14 cellular contexts compared by ENCODE assay signal in the genomic region with DNA sequence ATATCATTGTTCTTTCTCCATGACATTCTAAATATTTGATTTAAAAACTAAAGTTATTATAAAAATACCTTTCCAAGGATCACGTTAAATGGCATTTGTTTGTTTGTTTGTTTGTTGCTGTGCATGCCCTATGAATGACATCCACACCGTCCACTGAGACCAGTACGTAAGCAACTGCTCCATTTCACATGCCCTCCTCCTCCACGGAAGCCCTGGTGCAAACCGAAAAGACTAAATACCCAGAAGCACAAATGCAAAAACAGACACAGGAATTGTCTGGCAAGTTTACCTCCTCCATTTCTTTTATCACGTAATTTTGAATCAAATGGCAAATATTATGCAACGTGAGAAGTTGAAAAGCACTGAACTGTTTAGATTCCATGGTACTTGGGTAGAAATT. TPM values are rescaled to one million over a fixed set of nuclear protein-coding genes. Genes with fewer than 3 reads are reported as not detected.
A peak's percentile ranks its signal among the peaks of the same experiment; 100 is the strongest.
DNase-seq lines count a peak whose midpoint lies in the region; ATAC-seq and TF ChIP-seq lines count a peak whose summit lies in the region.
"Had no signal": no experiment of that assay in that cellular context is flagged by ENCODE, and none has a peak within 500 bp of the region (broad histone marks: within the 10 kb centered on the region; RNA-seq: fewer than 3 reads in every experiment).

No MANE protein-coding gene starts in this region.

- no peak overlapping the region for H2BK15ac ChIP-seq in IMR-90 (ENCODE audit: low read depth, low read length)

- H2AFZ ChIP-seq in IMR-90 (replicated peaks; ENCODE audit: low read length, poor library complexity) (no peak overlapping the region), osteoblast (ENCODE audit: low read length) (no peak overlapping the region), neural progenitor cell (replicated peaks) (no peak overlapping the region)
- H2AFZ ChIP-seq: parathyroid adenoma had no signal

- no peak for ATAC-seq in IMR-90 (ENCODE audit: low read depth)

- peak overlapping the region in 6 of 7 donors; percentile 17 to 82 (median 53) for H3K27ac Mint-ChIP-seq in CD14-positive monocyte
- no peak overlapping the region for H3K27ac Mint-ChIP-seq in neural progenitor cell

- no peak overlapping the region for H2AK5ac ChIP-seq in IMR-90 (ENCODE audit: low read depth, low read length)

- H3K18ac ChIP-seq in IMR-90 (ENCODE audit: low read depth, low read length) = no peak overlapping the region

- WGBS in IMR-90 (ENCODE audit: extremely low coverage in 2 of 2, insufficient read length in 1 of 2), 2 experiments = no CpG with 5 or more reads among the region's 7 CpGs

- H3K9ac ChIP-seq in IMR-90 (ENCODE audit: low read depth, low read length) = no peak overlapping the region
- H3K9ac ChIP-seq in neural progenitor cell = no peak overlapping the region
- H3K9ac ChIP-seq: parathyroid adenoma had no signal

- H3K27ac ChIP-seq in IMR-90 (ENCODE audit: insufficient read depth, low read length) (peak overlapping the region; percentile 41; the same call in 1 of the 2 replicates), cingulate gyrus (ENCODE audit: low read depth, low read length) (peak overlapping the region; percentile 30), osteoblast (ENCODE audit: low read depth, low read length) (peak overlapping the region; percentile 47), neural progenitor cell (no peak overlapping the region)
- H3K27ac ChIP-seq: parathyroid adenoma had no signal

- H3K14ac ChIP-seq in IMR-90 (replicated peaks; ENCODE audit: low read depth, low read length) = no peak overlapping the region

- no peak overlapping the region for H2AK9ac ChIP-seq in IMR-90 (replicated peaks; ENCODE audit: low read depth, low read length, poor library complexity)

- no peak overlapping the region for H4K5ac ChIP-seq in IMR-90 (ENCODE audit: low read depth, low read length)

- no peak for TF ChIP-seq RAD21 in IMR-90 (IDR thresholded peaks at IDR 0.05; ENCODE audit: low read length)

- H3K4me2 ChIP-seq in IMR-90 (ENCODE audit: low read depth, low read length) (no peak overlapping the region; the same call in 1 of the 2 replicates), osteoblast (ENCODE audit: insufficient read depth, low read length) (peak overlapping the region; percentile 39), neural progenitor cell (no peak overlapping the region)

- POLR2A ChIA-PET in IMR-90 (lab: Charles Lee; ENCODE audit: unreplicated experiment) = no interaction called here

- H3K4ac ChIP-seq in IMR-90 (ENCODE audit: low read depth, low read length) = no peak overlapping the region

- peak overlapping the region; percentile 36; the same call in 1 of the 2 replicates for H2BK20ac ChIP-seq in IMR-90 (ENCODE audit: low read depth, low read length)

- no peak overlapping the region for H3K56ac ChIP-seq in IMR-90 (ENCODE audit: extremely low read depth, insufficient read depth, low read length)

- no peaks in the 10 kb centered on the region for H3K27me3 ChIP-seq in IMR-90 (ENCODE audit: control insufficient read depth, insufficient read depth, low read length)
- H3K27me3 ChIP-seq in osteoblast (ENCODE audit: insufficient read depth, low read length) = no peaks in the 10 kb centered on the region
- H3K27me3 ChIP-seq in neural progenitor cell = no peaks in the 10 kb centered on the region

- peaks cover 33 to 40% of the 10 kb centered on the region in 2 donors for H3K36me3 Mint-ChIP-seq in CD14-positive monocyte
- peaks cover 17% of the 10 kb centered on the region for H3K36me3 Mint-ChIP-seq in neural progenitor cell

- dilution Hi-C loops in IMR-90 (cut with HindIII; ENCODE audit: low sequenced_read_pairs, unreplicated experiment) = no loop called here

- in situ Hi-C loops in IMR-90 (cut with MboI; ENCODE audit: low sequenced_read_pairs) = no loop called here

- peaks cover 27% of the 10 kb centered on the region; the same call in 1 of the 2 replicates for H4K20me1 ChIP-seq in IMR-90 (ENCODE audit: insufficient read depth, low read length)
- H4K20me1 ChIP-seq in osteoblast (ENCODE audit: insufficient read depth, low read length) = peaks cover 23% of the 10 kb centered on the region
- H4K20me1 ChIP-seq in neural progenitor cell (ENCODE audit: low read depth) = peaks cover 63% of the 10 kb centered on the region

- H3K4me1 ChIP-seq in IMR-90 (ENCODE audit: control insufficient read depth, insufficient read depth, low read length) (peaks cover 21% of the 10 kb centered on the region), osteoblast (ENCODE audit: insufficient read depth, low read length) (peaks cover 42% of the 10 kb centered on the region), neural progenitor cell (peaks cover 34% of the 10 kb centered on the region)

- H3K4me3 ChIP-seq in IMR-90 (ENCODE audit: insufficient read depth, low read depth, low read length) (no peak overlapping the region), osteoblast (ENCODE audit: insufficient read depth, low read length) (no peak overlapping the region), neural progenitor cell (no peak overlapping the region)

- no peaks in the 10 kb centered on the region for H3F3A ChIP-seq in neural progenitor cell (ENCODE audit: low read depth)

- no peak for TF ChIP-seq POLR2A in IMR-90 (IDR thresholded peaks at IDR 0.05; ENCODE audit: low read depth, low read length)

- TF ChIP-seq CTCF in CD14-positive monocyte (IDR thresholded peaks at IDR 0.05) (no peak), IMR-90 (conservative IDR thresholded peaks at IDR 0.05; ENCODE audit: low read depth, low read length) (no peak), osteoblast (IDR thresholded peaks at IDR 0.05; ENCODE audit: extremely low read depth, low read depth, low read length) (no peak), neural progenitor cell (IDR thresholded peaks at IDR 0.05) (no peak)

- H3K4me3 Mint-ChIP-seq in CD14-positive monocyte = no peak overlapping the region
- H3K4me3 Mint-ChIP-seq in neural progenitor cell = no peak overlapping the region

- peaks cover 90% of the 10 kb centered on the region for H3K79me2 ChIP-seq in osteoblast (ENCODE audit: insufficient read depth, low read length)
- peaks cover 43% of the 10 kb centered on the region for H3K79me2 ChIP-seq in neural progenitor cell (ENCODE audit: low read depth)

- H3K4me1 Mint-ChIP-seq in CD14-positive monocyte (peaks cover 87% of the 10 kb centered on the region), neural progenitor cell (peaks cover 39% of the 10 kb centered on the region)

- H3K9me3 ChIP-seq in IMR-90 (ENCODE audit: control insufficient read depth, insufficient read depth, low read length) (no peaks in the 10 kb centered on the region), osteoblast (ENCODE audit: low read depth, low read length) (no peaks in the 10 kb centered on the region), neural progenitor cell (ENCODE audit: low read depth) (no peaks in the 10 kb centered on the region)

- no peak overlapping the region for H3K23ac ChIP-seq in IMR-90 (ENCODE audit: low read depth, low read length)

- intact Hi-C loops in CD14-positive monocyte (cut with micrococcal nuclease) = no loop called here
- intact Hi-C loops in IMR-90 (cut with micrococcal nuclease) = no loop called here

- H3K36me3 ChIP-seq in IMR-90 (ENCODE audit: control insufficient read depth, insufficient read depth, low read length) (peaks cover 4% of the 10 kb centered on the region; the same call in 1 of the 2 replicates), osteoblast (ENCODE audit: insufficient read depth, low read length) (no peaks in the 10 kb centered on the region), neural progenitor cell (no peaks in the 10 kb centered on the region)

- no TSS peak for BruUV-seq in IMR-90 (replicated peaks; lab: Mats Ljungman, UMichigan)

- H2BK120ac ChIP-seq in IMR-90 (ENCODE audit: low read depth, low read length) = peak overlapping the region; percentile 68; the same call in 1 of the 2 replicates

- no peak overlapping the region for H4K8ac ChIP-seq in IMR-90 (ENCODE audit: low read depth in 2 of 2, low read length in 2 of 2)

- DNase-seq in CD14-positive monocyte (ENCODE audit: low spot score) = no peak
- no peak for DNase-seq in IMR-90
- no peak for DNase-seq in osteoblast (ENCODE audit: insufficient read length, low spot score, missing footprints)
- no peak for DNase-seq in kidney glomerular epithelial cell (lab: John Stamatoyannopoulos, UW)
- no peak for DNase-seq in AG08395 (ENCODE audit: low spot score)
- DNase-seq in activated CD4-positive, alpha-beta T cell treated with anti-CD3 and anti-CD28 coated beads for 4 hours = no peak
- DNase-seq in neural progenitor cell (ENCODE audit: low spot score) = no peak
- DNase-seq: activated gamma-delta T cell, aorta, C1 segment of cervical spinal cord, NCI-H187 treated with DMSO at 0.1 percent for 48 hours, NCI-H748 treated with DMSO at 0.1 percent for 48 hours had no signal

- H3K79me1 ChIP-seq in IMR-90 (ENCODE audit: low read depth in 1 of 2, low read length in 2 of 2) = peaks cover 55 to 78% of the 10 kb centered on the region in 2 experiments

- H3K9me1 ChIP-seq in IMR-90 (ENCODE audit: insufficient read depth, low read length) = peaks cover 14% of the 10 kb centered on the region

- H4K91ac ChIP-seq in IMR-90 (ENCODE audit: insufficient read depth, low read depth, low read length) = no peak overlapping the region

- no peak overlapping the region for H2BK5ac ChIP-seq in IMR-90 (ENCODE audit: low read depth, low read length, poor library complexity, severe bottlenecking)

- no peaks in the 10 kb centered on the region for H3K9me3 Mint-ChIP-seq in CD14-positive monocyte
- no peaks in the 10 kb centered on the region for H3K9me3 Mint-ChIP-seq in neural progenitor cell

- CTCF ChIA-PET in IMR-90 (lab: Yijun Ruan, JAX) = no interaction called here

- H3K27me3 Mint-ChIP-seq in CD14-positive monocyte (ENCODE audit: low read depth in 3 of 3) = peaks cover 0 to 2% (median 0%) of the 10 kb centered on the region in 3 donors
- peaks cover 6% of the 10 kb centered on the region for H3K27me3 Mint-ChIP-seq in neural progenitor cell (ENCODE audit: insufficient read depth, low read depth)

TF ChIP-seq in IMR-90, 13 proteins besides CTCF, POLR2A, EP300 and RAD21 (continues in another document):
- no peak for TF ChIP-seq SMC3 (IDR thresholded peaks at IDR 0.05; ENCODE audit: low read depth, low read length)

RNA-seq across cellular contexts. Expression of a gene that starts 23.6 kb away (rescaled TPM):
- polyA plus RNA-seq in CD14-positive monocyte (10 to 100 TPM; 51.3 to 76.8 TPM), IMR-90 (2012; rRNA removed) (16.5 and 20.6 TPM in 2 replicates)
- total RNA-seq in IMR-90 (2012; rRNA removed) (20.3 and 21.9 TPM in 2 replicates), osteoblast (43.0 and 43.8 TPM in 2 replicates), neural progenitor cell (ENCODE audit: low replicate concordance) (12.7 and 16.1 TPM in 2 replicates)
- polyA plus RNA-seq in IMR-90 (2012; cell fraction: cytosol; rRNA removed) = 9.5 and 12.3 TPM in 2 replicates
- polyA plus RNA-seq in IMR-90 (2012; cell fraction: nucleus; rRNA removed; ENCODE audit: low replicate concordance) = 9.2 and 22.4 TPM in 2 replicates
